Comparison of ENCODE assay signal across 8 cellular contexts in the genomic region with DNA sequence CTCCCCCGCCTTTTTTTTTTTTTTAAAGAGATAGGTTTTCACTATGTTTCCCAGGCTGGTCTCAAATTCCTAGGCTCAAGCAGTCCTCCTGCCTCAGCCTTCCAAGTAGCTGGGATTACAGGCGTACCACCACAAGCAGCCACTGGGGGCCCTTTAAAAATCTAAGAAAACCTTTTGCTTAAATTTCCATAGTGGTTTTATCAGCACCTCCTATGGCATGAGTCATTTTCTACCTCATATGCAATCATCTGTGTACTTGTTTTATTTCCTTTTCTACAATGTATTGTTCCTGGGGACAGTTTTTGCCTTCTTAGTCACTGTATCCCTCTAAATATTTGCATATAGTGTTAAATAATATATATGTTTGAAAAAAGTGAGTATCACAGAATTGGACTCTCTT. TPM values are rescaled to one million over a fixed set of nuclear protein-coding genes. Genes with fewer than 3 reads are reported as not detected.
DNase-seq lines count a peak whose midpoint lies in the region; ATAC-seq, FAIRE-seq and TF ChIP-seq lines count a peak whose summit lies in the region.

No MANE protein-coding gene starts in this region.

- in situ Hi-C loops in HAP-1 (cut with MboI; ENCODE audit: low sequenced_read_pairs) = no loop called here

- H3K27ac Mint-ChIP-seq in CD4-positive, alpha-beta T cell = peak overlapping the region; percentile 61
- H3K27ac Mint-ChIP-seq in activated naive CD8-positive, alpha-beta T cell = peak overlapping the region; percentile 97

- TF ChIP-seq CTCF in CD4-positive, alpha-beta T cell (IDR thresholded peaks at IDR 0.05) = peak; percentile 29

- peaks cover 32% of the 10 kb centered on the region for H3K4me1 ChIP-seq in HAP-1

- H3K27ac ChIP-seq in CD4-positive, alpha-beta T cell (ENCODE audit: low read depth, low read length) = no peak overlapping the region

- DNase-seq in CD4-positive, alpha-beta T cell = peak in 7 of 10 experiments; percentile 21 to 51 (median 33)
- DNase-seq in HAP-1 (ENCODE audit: low spot score in 2 of 2) (peak; percentile 50 to 64), RCC 7860 (ENCODE audit: low spot score) (peak; percentile 69), lung microvascular endothelial cell (ENCODE audit: low read depth in 2 of 2) (peak; percentile 47 to 83), COR-L47 (lab: John Stamatoyannopoulos, UW) (no peak)

- H3K27me3 ChIP-seq in CD4-positive, alpha-beta T cell (ENCODE audit: control insufficient read depth, insufficient read depth, low read length) = no peaks in the 10 kb centered on the region
- no peaks in the 10 kb centered on the region for H3K27me3 ChIP-seq in HAP-1 (ENCODE audit: low read depth)

- H3K36me3 Mint-ChIP-seq in CD4-positive, alpha-beta T cell (ENCODE audit: low read depth) = peaks cover 41% of the 10 kb centered on the region
- peaks cover 16% of the 10 kb centered on the region for H3K36me3 Mint-ChIP-seq in activated naive CD8-positive, alpha-beta T cell

- H3K27me3 Mint-ChIP-seq in CD4-positive, alpha-beta T cell = no peaks in the 10 kb centered on the region
- H3K27me3 Mint-ChIP-seq in activated naive CD8-positive, alpha-beta T cell = no peaks in the 10 kb centered on the region

- CTCF ChIA-PET in CD4-positive, alpha-beta T cell (lab: Charles Lee) = interaction anchor here (0.8 to 1.2 kb wide), 8 partner anchors 8 to 73 kb away, joined by 3 to 7 read pairs (median 4); no protein-coding TSS in a partner anchor

- peak; percentile 77 for ATAC-seq in CD4-positive, alpha-beta T cell (ENCODE audit: poor library complexity)
- no peak for ATAC-seq in GM19328 (IDR thresholded peaks at IDR 0.05; ENCODE audit: unreplicated experiment)
- no peak for ATAC-seq in HG03439 (IDR thresholded peaks at IDR 0.05; ENCODE audit: unreplicated experiment)

- H3K4me1 Mint-ChIP-seq in CD4-positive, alpha-beta T cell (ENCODE audit: low read depth) = peaks cover 94% of the 10 kb centered on the region
- peaks cover 89% of the 10 kb centered on the region for H3K4me1 Mint-ChIP-seq in activated naive CD8-positive, alpha-beta T cell (ENCODE audit: low read depth)

- no peaks in the 10 kb centered on the region for H3K36me3 ChIP-seq in HAP-1 (replicated peaks)

- peak; percentile 82 for FAIRE-seq in RCC 7860 (lab: Jason Lieb, UNC)

- intact Hi-C loops in CD4-positive, alpha-beta T cell (cut with DNase I, micrococcal nuclease) = loop anchor here in 1 of 2 experiments (1.0 to 2.0 kb wide), 2 partner anchors 27 to 73 kb away; no protein-coding TSS in a partner anchor

- peak overlapping the region; percentile 81 for H3K4me3 Mint-ChIP-seq in CD4-positive, alpha-beta T cell
- H3K4me3 Mint-ChIP-seq in activated naive CD8-positive, alpha-beta T cell = peak overlapping the region; percentile 82

- H3K4me3 ChIP-seq in HAP-1 = no peak overlapping the region

- no peaks in the 10 kb centered on the region for H3K9me3 ChIP-seq in CD4-positive, alpha-beta T cell (ENCODE audit: control insufficient read depth, low read length)
- no peaks in the 10 kb centered on the region for H3K9me3 ChIP-seq in HAP-1

- POLR2A ChIA-PET in CD4-positive, alpha-beta T cell (lab: Charles Lee) = interaction anchor here (0.6 to 2.2 kb wide), 3 partner anchors 30 to 52 kb away, joined by 3 to 7 read pairs (median 3); a partner anchor contains a TSS

- no peaks in the 10 kb centered on the region for H3K9me3 Mint-ChIP-seq in CD4-positive, alpha-beta T cell
- H3K9me3 Mint-ChIP-seq in activated naive CD8-positive, alpha-beta T cell (ENCODE audit: low read depth) = no peaks in the 10 kb centered on the region

RNA-seq across cellular contexts. Expression of a gene that starts 29.2 kb away (rescaled TPM):
- 100 to 1,000 TPM; 128 to 131 TPM for total RNA-seq in CD4-positive, alpha-beta T cell
- 29.6 and 39.9 TPM in 2 replicates for total RNA-seq in lung microvascular endothelial cell
